ENCODE assay signal across 1 cellular context in genomic region chr12:15819644-15820437, GRCh38.
A peak's percentile ranks its signal among the peaks of the same experiment; 100 is the strongest.
TF ChIP-seq lines count a peak whose summit lies in the region.

No MANE protein-coding gene starts in this region.

TF ChIP-seq in HepG2, 621 proteins besides CTCF, POLR2A, EP300 and RAD21 (continued from another document and continues in another):
- TF ChIP-seq ZNF432 (CRISPR knock-in tag; IDR thresholded peaks at IDR 0.05; ENCODE audit: borderline replicate concordance): no peak
- no peak for TF ChIP-seq XBP1 (CRISPR knock-in tag; IDR thresholded peaks at IDR 0.05)
- TF ChIP-seq, protein P1, sequence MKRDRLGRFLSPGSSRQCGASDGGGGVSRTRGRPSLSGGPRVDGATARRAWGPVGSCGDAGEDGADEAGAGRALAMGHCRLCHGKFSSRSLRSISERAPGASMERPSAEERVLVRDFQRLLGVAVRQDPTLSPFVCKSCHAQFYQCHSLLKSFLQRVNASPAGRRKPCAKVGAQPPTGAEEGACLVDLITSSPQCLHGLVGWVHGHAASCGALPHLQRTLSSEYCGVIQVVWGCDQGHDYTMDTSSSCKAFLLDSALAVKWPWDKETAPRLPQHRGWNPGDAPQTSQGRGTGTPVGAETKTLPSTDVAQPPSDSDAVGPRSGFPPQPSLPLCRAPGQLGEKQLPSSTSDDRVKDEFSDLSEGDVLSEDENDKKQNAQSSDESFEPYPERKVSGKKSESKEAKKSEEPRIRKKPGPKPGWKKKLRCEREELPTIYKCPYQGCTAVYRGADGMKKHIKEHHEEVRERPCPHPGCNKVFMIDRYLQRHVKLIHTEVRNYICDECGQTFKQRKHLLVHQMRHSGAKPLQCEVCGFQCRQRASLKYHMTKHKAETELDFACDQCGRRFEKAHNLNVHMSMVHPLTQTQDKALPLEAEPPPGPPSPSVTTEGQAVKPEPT (CRISPR knock-in tag; IDR thresholded peaks at IDR 0.05; ENCODE audit: low read depth): no peak
- TF ChIP-seq ZFP36L2 (CRISPR knock-in tag; IDR thresholded peaks at IDR 0.05): no peak
- peak; percentile 68; the same call in 1 of the 2 replicates for TF ChIP-seq AHDC1 (CRISPR knock-in tag; IDR thresholded peaks at IDR 0.05; ENCODE audit: borderline replicate concordance)
- TF ChIP-seq SOX6 (IDR thresholded peaks at IDR 0.05): no peak
- peak; percentile 92 for TF ChIP-seq SOX6 (CRISPR knock-in tag; IDR thresholded peaks at IDR 0.05)
- no peak for TF ChIP-seq PATZ1 (CRISPR knock-in tag; IDR thresholded peaks at IDR 0.05)
- TF ChIP-seq NR2F1 (CRISPR knock-in tag; IDR thresholded peaks at IDR 0.05): peak; percentile 91 to 96
- no peak for TF ChIP-seq KLF13 (CRISPR knock-in tag; IDR thresholded peaks at IDR 0.05)
- TF ChIP-seq RCOR2 (CRISPR knock-in tag; IDR thresholded peaks at IDR 0.05): no peak
- TF ChIP-seq ZNF558 (CRISPR knock-in tag; IDR thresholded peaks at IDR 0.05; ENCODE audit: borderline replicate concordance): no peak
- TF ChIP-seq, protein P2, sequence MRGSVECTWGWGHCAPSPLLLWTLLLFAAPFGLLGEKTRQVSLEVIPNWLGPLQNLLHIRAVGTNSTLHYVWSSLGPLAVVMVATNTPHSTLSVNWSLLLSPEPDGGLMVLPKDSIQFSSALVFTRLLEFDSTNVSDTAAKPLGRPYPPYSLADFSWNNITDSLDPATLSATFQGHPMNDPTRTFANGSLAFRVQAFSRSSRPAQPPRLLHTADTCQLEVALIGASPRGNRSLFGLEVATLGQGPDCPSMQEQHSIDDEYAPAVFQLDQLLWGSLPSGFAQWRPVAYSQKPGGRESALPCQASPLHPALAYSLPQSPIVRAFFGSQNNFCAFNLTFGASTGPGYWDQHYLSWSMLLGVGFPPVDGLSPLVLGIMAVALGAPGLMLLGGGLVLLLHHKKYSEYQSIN (CRISPR knock-in tag; IDR thresholded peaks at IDR 0.05; ENCODE audit: borderline replicate concordance): no peak
- peak; percentile 89 for TF ChIP-seq TBX3 (IDR thresholded peaks at IDR 0.05; ENCODE audit: borderline replicate concordance)
- TF ChIP-seq TFDP1 (CRISPR knock-in tag; IDR thresholded peaks at IDR 0.05; ENCODE audit: borderline replicate concordance): no peak
- TF ChIP-seq, protein P3, sequence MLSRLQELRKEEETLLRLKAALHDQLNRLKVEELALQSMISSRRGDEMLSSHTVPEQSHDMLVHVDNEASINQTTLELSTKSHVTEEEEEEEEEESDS (CRISPR knock-in tag; IDR thresholded peaks at IDR 0.05; ENCODE audit: borderline replicate concordance): no peak
- no peak for TF ChIP-seq ARID2 (CRISPR knock-in tag; IDR thresholded peaks at IDR 0.05; ENCODE audit: borderline replicate concordance)
- TF ChIP-seq BRD4 (CRISPR knock-in tag; IDR thresholded peaks at IDR 0.05): no peak
- peak; percentile 91 for TF ChIP-seq HHEX (CRISPR knock-in tag; IDR thresholded peaks at IDR 0.05)
- TF ChIP-seq ZNF850 (CRISPR knock-in tag; conservative IDR thresholded peaks at IDR 0.05): no peak
- TF ChIP-seq, protein P4, sequence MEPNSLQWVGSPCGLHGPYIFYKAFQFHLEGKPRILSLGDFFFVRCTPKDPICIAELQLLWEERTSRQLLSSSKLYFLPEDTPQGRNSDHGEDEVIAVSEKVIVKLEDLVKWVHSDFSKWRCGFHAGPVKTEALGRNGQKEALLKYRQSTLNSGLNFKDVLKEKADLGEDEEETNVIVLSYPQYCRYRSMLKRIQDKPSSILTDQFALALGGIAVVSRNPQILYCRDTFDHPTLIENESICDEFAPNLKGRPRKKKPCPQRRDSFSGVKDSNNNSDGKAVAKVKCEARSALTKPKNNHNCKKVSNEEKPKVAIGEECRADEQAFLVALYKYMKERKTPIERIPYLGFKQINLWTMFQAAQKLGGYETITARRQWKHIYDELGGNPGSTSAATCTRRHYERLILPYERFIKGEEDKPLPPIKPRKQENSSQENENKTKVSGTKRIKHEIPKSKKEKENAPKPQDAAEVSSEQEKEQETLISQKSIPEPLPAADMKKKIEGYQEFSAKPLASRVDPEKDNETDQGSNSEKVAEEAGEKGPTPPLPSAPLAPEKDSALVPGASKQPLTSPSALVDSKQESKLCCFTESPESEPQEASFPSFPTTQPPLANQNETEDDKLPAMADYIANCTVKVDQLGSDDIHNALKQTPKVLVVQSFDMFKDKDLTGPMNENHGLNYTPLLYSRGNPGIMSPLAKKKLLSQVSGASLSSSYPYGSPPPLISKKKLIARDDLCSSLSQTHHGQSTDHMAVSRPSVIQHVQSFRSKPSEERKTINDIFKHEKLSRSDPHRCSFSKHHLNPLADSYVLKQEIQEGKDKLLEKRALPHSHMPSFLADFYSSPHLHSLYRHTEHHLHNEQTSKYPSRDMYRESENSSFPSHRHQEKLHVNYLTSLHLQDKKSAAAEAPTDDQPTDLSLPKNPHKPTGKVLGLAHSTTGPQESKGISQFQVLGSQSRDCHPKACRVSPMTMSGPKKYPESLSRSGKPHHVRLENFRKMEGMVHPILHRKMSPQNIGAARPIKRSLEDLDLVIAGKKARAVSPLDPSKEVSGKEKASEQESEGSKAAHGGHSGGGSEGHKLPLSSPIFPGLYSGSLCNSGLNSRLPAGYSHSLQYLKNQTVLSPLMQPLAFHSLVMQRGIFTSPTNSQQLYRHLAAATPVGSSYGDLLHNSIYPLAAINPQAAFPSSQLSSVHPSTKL (CRISPR knock-in tag; IDR thresholded peaks at IDR 0.05): peak; percentile 96
- 0 out of 2 replicates have a peak, but pooled peaks have one; percentile 1 for TF ChIP-seq CREB1 (IDR thresholded peaks at IDR 0.05)
- peak; percentile 67; the same call in 1 of the 2 replicates for TF ChIP-seq CREB1 (CRISPR knock-in tag; IDR thresholded peaks at IDR 0.05)
- no peak for TF ChIP-seq KDM2A (CRISPR knock-in tag; IDR thresholded peaks at IDR 0.05; ENCODE audit: borderline replicate concordance, low read depth)
- TF ChIP-seq, protein P5, sequence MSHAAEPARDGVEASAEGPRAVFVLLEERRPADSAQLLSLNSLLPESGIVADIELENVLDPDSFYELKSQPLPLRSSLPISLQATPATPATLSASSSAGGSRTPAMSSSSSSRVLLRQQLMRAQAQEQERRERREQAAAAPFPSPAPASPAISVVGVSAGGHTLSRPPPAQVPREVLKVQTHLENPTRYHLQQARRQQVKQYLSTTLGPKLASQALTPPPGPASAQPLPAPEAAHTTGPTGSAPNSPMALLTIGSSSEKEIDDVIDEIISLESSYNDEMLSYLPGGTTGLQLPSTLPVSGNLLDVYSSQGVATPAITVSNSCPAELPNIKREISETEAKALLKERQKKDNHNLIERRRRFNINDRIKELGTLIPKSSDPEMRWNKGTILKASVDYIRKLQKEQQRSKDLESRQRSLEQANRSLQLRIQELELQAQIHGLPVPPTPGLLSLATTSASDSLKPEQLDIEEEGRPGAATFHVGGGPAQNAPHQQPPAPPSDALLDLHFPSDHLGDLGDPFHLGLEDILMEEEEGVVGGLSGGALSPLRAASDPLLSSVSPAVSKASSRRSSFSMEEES (CRISPR knock-in tag; IDR thresholded peaks at IDR 0.05): 0 out of 2 replicates have a peak, but pooled peaks have one; percentile 50
- TF ChIP-seq, protein P6, sequence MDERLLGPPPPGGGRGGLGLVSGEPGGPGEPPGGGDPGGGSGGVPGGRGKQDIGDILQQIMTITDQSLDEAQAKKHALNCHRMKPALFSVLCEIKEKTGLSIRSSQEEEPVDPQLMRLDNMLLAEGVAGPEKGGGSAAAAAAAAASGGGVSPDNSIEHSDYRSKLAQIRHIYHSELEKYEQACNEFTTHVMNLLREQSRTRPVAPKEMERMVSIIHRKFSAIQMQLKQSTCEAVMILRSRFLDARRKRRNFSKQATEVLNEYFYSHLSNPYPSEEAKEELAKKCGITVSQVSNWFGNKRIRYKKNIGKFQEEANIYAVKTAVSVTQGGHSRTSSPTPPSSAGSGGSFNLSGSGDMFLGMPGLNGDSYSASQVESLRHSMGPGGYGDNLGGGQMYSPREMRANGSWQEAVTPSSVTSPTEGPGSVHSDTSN (CRISPR knock-in tag; IDR thresholded peaks at IDR 0.05): no peak
- TF ChIP-seq SALL2 (CRISPR knock-in tag; IDR thresholded peaks at IDR 0.05): no peak
- TF ChIP-seq TBL1XR1 (IDR thresholded peaks at IDR 0.05; ENCODE audit: borderline replicate concordance, low read length, partially characterized antibody): no peak
- no peak for TF ChIP-seq TP53 (CRISPR knock-in tag; conservative IDR thresholded peaks at IDR 0.05)
- TF ChIP-seq, protein P7, sequence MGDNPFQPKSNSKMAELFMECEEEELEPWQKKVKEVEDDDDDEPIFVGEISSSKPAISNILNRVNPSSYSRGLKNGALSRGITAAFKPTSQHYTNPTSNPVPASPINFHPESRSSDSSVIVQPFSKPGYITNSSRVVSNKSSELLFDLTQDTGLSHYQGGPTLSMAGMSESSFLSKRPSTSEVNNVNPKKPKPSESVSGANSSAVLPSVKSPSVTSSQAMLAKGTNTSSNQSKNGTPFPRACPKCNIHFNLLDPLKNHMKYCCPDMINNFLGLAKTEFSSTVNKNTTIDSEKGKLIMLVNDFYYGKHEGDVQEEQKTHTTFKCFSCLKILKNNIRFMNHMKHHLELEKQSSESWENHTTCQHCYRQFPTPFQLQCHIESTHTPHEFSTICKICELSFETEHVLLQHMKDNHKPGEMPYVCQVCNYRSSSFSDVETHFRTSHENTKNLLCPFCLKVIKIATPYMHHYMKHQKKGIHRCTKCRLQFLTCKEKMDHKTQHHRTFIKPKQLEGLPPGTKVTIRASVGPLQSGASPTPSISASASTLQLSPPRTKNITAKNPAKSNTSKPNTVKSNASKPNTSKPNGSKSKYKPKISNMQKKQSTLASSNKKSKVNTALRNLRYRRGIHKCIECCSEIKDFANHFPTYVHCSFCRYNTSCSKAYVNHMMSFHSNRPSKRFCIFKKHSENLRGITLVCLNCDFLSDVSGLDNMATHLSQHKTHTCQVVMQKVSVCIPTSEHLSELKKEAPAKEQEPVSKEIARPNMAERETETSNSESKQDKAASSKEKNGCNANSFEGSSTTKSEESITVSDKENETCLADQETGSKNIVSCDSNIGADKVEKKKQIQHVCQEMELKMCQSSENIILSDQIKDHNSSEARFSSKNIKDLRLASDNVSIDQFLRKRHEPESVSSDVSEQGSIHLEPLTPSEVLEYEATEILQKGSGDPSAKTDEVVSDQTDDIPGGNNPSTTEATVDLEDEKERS (CRISPR knock-in tag; IDR thresholded peaks at IDR 0.05): no peak
- peak; percentile 96 for TF ChIP-seq FOXA3 (CRISPR knock-in tag; IDR thresholded peaks at IDR 0.05)
- TF ChIP-seq ZFY (CRISPR knock-in tag; IDR thresholded peaks at IDR 0.05): no peak
- TF ChIP-seq CHCHD3 (CRISPR knock-in tag; IDR thresholded peaks at IDR 0.05): no peak
